In the genomic region with DNA sequence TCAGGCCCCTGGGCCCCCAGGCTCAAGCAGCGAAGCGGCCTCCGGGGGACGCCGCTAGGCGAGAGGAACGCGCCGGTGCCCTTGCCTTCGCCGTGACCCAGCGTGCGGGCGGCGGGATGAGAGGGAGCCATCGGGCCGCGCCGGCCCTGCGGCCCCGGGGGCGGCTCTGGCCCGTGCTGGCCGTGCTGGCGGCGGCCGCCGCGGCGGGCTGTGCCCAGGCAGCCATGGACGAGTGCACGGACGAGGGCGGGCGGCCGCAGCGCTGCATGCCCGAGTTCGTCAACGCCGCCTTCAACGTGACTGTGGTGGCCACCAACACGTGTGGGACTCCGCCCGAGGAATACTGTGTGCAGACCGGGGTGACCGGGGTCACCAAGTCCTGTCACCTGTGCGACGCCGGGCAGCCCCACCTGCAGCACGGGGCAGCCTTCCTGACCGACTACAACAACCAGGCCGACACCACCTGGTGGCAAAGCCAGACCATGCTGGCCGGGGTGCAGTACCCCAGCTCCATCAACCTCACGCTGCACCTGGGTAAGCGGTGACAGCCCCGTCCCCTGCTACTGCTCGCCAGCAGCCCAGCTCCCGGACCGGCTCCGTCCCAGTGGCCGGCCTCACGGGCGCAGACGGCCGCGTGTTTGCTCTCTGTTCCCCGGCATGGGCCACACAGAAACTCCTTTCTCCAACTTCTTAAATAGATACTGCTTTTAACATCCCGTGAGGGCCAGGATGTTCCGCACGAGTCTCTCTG, we compare ENCODE assay signal across 8 cellular contexts. TPM values are rescaled to one million over a fixed set of nuclear protein-coding genes. Genes with fewer than 3 reads are reported as not detected.
A peak's percentile ranks its signal among the peaks of the same experiment; 100 is the strongest.
DNase-seq lines count a peak whose midpoint lies in the region; ATAC-seq, FAIRE-seq and TF ChIP-seq lines count a peak whose summit lies in the region.

No MANE protein-coding gene starts in this region.

- peaks cover 53% of the 10 kb centered on the region for H3K79me2 ChIP-seq in astrocyte (ENCODE audit: insufficient read depth, low read length)

- TF ChIP-seq CTCF in Panc1 (IDR thresholded peaks at IDR 0.05) (peak; percentile 80), astrocyte (IDR thresholded peaks at IDR 0.05; ENCODE audit: insufficient read depth, low read depth, low read length) (peak; percentile 4), gastrocnemius medialis (IDR thresholded peaks at IDR 0.05 in 4 of 5, conservative IDR thresholded peaks at IDR 0.05 in 1 of 5) (peak; percentile 62 to 81 (median 78))

- H3K9me3 ChIP-seq in Panc1 (ENCODE audit: control insufficient read depth, insufficient read depth, low read depth, low read length) (no peaks in the 10 kb centered on the region), astrocyte (ENCODE audit: insufficient read depth, low read depth, low read length) (no peaks in the 10 kb centered on the region), gastrocnemius medialis (no peaks in the 10 kb centered on the region)

- H3K4me3 ChIP-seq in Panc1 (ENCODE audit: low read depth in 2 of 2, low read length in 2 of 2) (peak overlapping the region; percentile 61 to 83), astrocyte (ENCODE audit: insufficient read depth, low read depth, low read length) (peak overlapping the region; percentile 99), iPS-11a (ENCODE audit: low read depth, low read length) (peak overlapping the region; percentile 84), gastrocnemius medialis (peak overlapping the region; percentile 76 to 91 (median 85))

- H3K27me3 ChIP-seq in Panc1 (ENCODE audit: control insufficient read depth, insufficient read depth, low read length) (no peaks in the 10 kb centered on the region), astrocyte (ENCODE audit: insufficient read depth, low read length) (no peaks in the 10 kb centered on the region), gastrocnemius medialis (no peaks in the 10 kb centered on the region)

- H3K4me1 ChIP-seq in Panc1 (ENCODE audit: control insufficient read depth, insufficient read depth, low read length) (peaks cover 53% of the 10 kb centered on the region), astrocyte (ENCODE audit: insufficient read depth, low read length) (peaks cover 37% of the 10 kb centered on the region), gastrocnemius medialis (peaks cover 48 to 64% of the 10 kb centered on the region in 2 donors)

- H3K4me1 Mint-ChIP-seq in astrocyte (ENCODE audit: low read depth, unreplicated experiment), result peaks cover 29% of the 10 kb centered on the region

- peak overlapping the region; percentile 98 for H3K9ac ChIP-seq in astrocyte (ENCODE audit: low read length)

- peak overlapping the region; percentile 100 for H3K4me3 Mint-ChIP-seq in astrocyte (ENCODE audit: unreplicated experiment)

- in situ Hi-C loops in G401 (cut with HindIII; ENCODE audit: low sequenced_read_pairs), result no loop called here
- in situ Hi-C loops in Panc1 (cut with HindIII; ENCODE audit: low pct_unique_long_range_greater_than_20kb, low sequenced_read_pairs), result no loop called here
- in situ Hi-C loops in gastrocnemius medialis (cut with MboI; ENCODE audit: low sequenced_read_pairs in 4 of 4), result loop anchor here in 1 of 4 donors (10.0 kb wide), 1 partner anchor 59 kb away; no protein-coding TSS in a partner anchor

- H2AFZ ChIP-seq in astrocyte (ENCODE audit: low read depth, low read length), result peak overlapping the region; percentile 16

- H3K27me3 Mint-ChIP-seq in astrocyte (ENCODE audit: low read depth, unreplicated experiment), result no peaks in the 10 kb centered on the region

- DNase-seq in G401 (ENCODE audit: low spot score) (peak; percentile 84), HUDEP-2 (lab: John Stamatoyannopoulos, UW; ENCODE audit: unreplicated experiment in 76 of 76) (peak in 65 of 76 experiments; percentile 5 to 67 (median 42)), Panc1 (ENCODE audit: low read depth, low spot score) (no peak), astrocyte (ENCODE audit: low read depth) (no peak), gastrocnemius medialis (peak; percentile 85), NK-92 (lab: John Stamatoyannopoulos, UW; ENCODE audit: unreplicated experiment) (no peak)

- H3K9me3 Mint-ChIP-seq in astrocyte (ENCODE audit: unreplicated experiment), result no peaks in the 10 kb centered on the region

- POLR2A ChIA-PET in Panc1 (lab: Charles Lee), result no interaction called here

- peaks cover 3% of the 10 kb centered on the region; the same call in 1 of the 2 replicates for H3K36me3 ChIP-seq in Panc1 (ENCODE audit: control insufficient read depth, insufficient read depth, low read length)
- H3K36me3 ChIP-seq in astrocyte (ENCODE audit: insufficient read depth, low read length), result no peaks in the 10 kb centered on the region
- H3K36me3 ChIP-seq in gastrocnemius medialis, result no peaks in the 10 kb centered on the region

- CTCF ChIA-PET in Panc1 (lab: Charles Lee), result interaction anchor here (1.6 kb wide), 1 partner anchor 61 kb away, joined by 5 read pairs; no protein-coding TSS in a partner anchor

- H3K27ac ChIP-seq in Panc1 (ENCODE audit: low read length) (peak overlapping the region; percentile 81), astrocyte (ENCODE audit: low read depth, low read length) (peak overlapping the region; percentile 90), gastrocnemius medialis (peak overlapping the region; percentile 94 to 100 (median 98))

- H3K4me2 ChIP-seq in astrocyte (ENCODE audit: low read length), result peak overlapping the region; percentile 95

- intact Hi-C loops in Panc1 (cut with micrococcal nuclease; ENCODE audit: unreplicated experiment), result loop anchor here (1.0 kb wide), 1 partner anchor 61 kb away; no protein-coding TSS in a partner anchor
- intact Hi-C loops in gastrocnemius medialis (cut with DNase I; ENCODE audit: low total_unique reads), result loop anchor here (1.0 to 5.0 kb wide), 4 partner anchors 61 to 449 kb away; partner anchors contain the start of gene SMG7

- TF ChIP-seq POLR2A in gastrocnemius medialis (IDR thresholded peaks at IDR 0.05), result peak; percentile 46 to 60

- peak overlapping the region; percentile 97 for H3K27ac Mint-ChIP-seq in astrocyte (ENCODE audit: unreplicated experiment)

- BruUV-seq in Panc1 (replicated peaks; lab: Mats Ljungman, UMichigan), result no TSS peak

- H4K20me1 ChIP-seq in astrocyte (ENCODE audit: insufficient read depth, low read length), result peaks cover 45% of the 10 kb centered on the region

- ATAC-seq in GM21529 (IDR thresholded peaks at IDR 0.05; ENCODE audit: unreplicated experiment) (peak; percentile 76), Panc1 (peak; percentile 87), gastrocnemius medialis (peak; percentile 57 to 61)

- no peak for FAIRE-seq in astrocyte (lab: Jason Lieb, UNC)

- no peaks in the 10 kb centered on the region for H3K36me3 Mint-ChIP-seq in astrocyte (ENCODE audit: low read depth, unreplicated experiment)

RNA-seq across cellular contexts. Expression of gene LAMC1, which starts 0.6 kb away (rescaled TPM):
- 44.7 and 68.9 TPM in 2 replicates for total RNA-seq in G401 (2014; rRNA removed; shearing (Covaris generic))
- total RNA-seq in Panc1 (2021; ENCODE audit: unreplicated experiment) (113 TPM), astrocyte (270 and 284 TPM in 2 replicates), gastrocnemius medialis (100 to 1,000 TPM in 3 of 4 donors, 10 to 100 TPM in 1; 96.1 to 161 (median 135) TPM)
- polyA plus RNA-seq in Panc1 (2012; ENCODE audit: insufficient read length), result 81.6 TPM

Comparison
In these comparisons a context has a peak if more than half of its experiments do, and no peak if none do; other contexts are left out.
1. DNase-seq: peak in G401 (single experiment), HUDEP-2 (65 of 76) and gastrocnemius medialis (2 of 2); none in Panc1 (single experiment), astrocyte (single experiment) and NK-92 (single experiment).
2. CTCF ChIP-seq: peak in every context shown above with its lines; median percentile 80 in Panc1; 78 in gastrocnemius medialis; 4 in astrocyte.
3. Peak in every context shown above with its lines, with median percentiles within 50 percentile points of each other: ATAC-seq, H3K27ac ChIP-seq and H3K4me3 ChIP-seq.